25 cellular contexts compared by ENCODE assay signal in the genomic region with DNA sequence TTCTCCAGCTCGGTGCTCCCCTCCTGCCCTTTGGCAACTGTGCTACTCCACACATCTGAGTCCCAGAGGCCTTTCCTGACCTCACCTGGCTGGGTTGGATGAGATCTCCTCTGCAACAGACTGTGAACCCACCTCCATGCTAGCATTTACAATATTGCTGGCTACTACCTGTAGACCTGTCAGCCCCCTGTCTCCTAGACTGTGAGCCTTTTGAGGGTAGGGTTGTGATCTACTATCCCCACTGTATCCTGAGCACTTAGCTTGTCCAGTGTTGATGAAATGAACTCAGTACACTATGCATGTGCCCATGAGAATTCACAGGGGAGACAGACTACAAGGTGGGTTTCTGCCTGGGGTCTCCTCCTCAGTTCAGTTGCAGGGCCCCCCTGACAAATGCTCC.
"Had no signal": no experiment of that assay in that cellular context is flagged by ENCODE, and none has a peak within 500 bp of the region (broad histone marks: within the 10 kb centered on the region; RNA-seq: fewer than 3 reads in every experiment).

No MANE protein-coding gene starts in this region.

- ATAC-seq: left colon, left lung, lower lobe of right lung, right cardiac atrium, sciatic nerve had no signal

- H3K9me3 ChIP-seq: left lung, lower lobe of right lung, stomach, testis, tibial artery, vagina had no signal

- H3K27ac ChIP-seq: left lung, lower lobe of right lung, parathyroid adenoma, skin epidermis, stomach, testis, tibial artery, vagina had no signal

- H3K9me3 Mint-ChIP-seq: natural killer cell had no signal

- H3K4me3 Mint-ChIP-seq: immature natural killer cell, mesothelial cell of epicardium, naive B cell, natural killer cell had no signal

- DNase-seq: hippocampal formation; immature natural killer cell; kidney; left colon; left lung; lower lobe of right lung; mesendoderm; naive B cell; natural killer cell; nucleus accumbens; right cardiac atrium; stimulated activated CD4-positive, alpha-beta T cell treated with anti-CD3 and anti-CD28 coated beads, Interleukin-12 subunit alpha, Interleukin-12 subunit beta, amount 100 ng/mL, for 4 hours; stimulated activated CD4-positive, alpha-beta T cell treated with anti-CD3 and anti-CD28 coated beads, Interleukin-15, amount 100 ng/mL, for 24 hours; stimulated activated CD4-positive, alpha-beta T cell treated with anti-CD3 and anti-CD28 coated beads, Interleukin-2, amount 100 ng/mL, for 24 hours; stimulated activated CD4-positive, alpha-beta T cell treated with anti-CD3 and anti-CD28 coated beads, Interleukin-4, amount 100 ng/mL, for 1 hour; stimulated activated naive CD4-positive, alpha-beta T cell; stomach; testis; tibial artery; trophoblast cell had no signal

- H3K36me3 Mint-ChIP-seq: immature natural killer cell, mesothelial cell of epicardium, naive B cell, natural killer cell had no signal

- H3K4me1 ChIP-seq: left lung, parathyroid adenoma, tibial artery, vagina had no signal

- H3K4me1 Mint-ChIP-seq: immature natural killer cell, naive B cell, natural killer cell had no signal

- H3K4me3 ChIP-seq: left lung, lower lobe of right lung, skin epidermis, stomach, testis, tibial artery, vagina had no signal

- H3K27me3 ChIP-seq: testis, tibial artery, vagina had no signal

- H3K27ac Mint-ChIP-seq: immature natural killer cell, mesothelial cell of epicardium, naive B cell, natural killer cell had no signal

- H3K36me3 ChIP-seq: left lung, lower lobe of right lung, stomach, tibial artery, vagina had no signal
